Comparison of ENCODE assay signal across 15 cellular contexts in genomic region chr18:79216176-79216575, GRCh38.
DNase-seq lines count a peak whose midpoint lies in the region; ATAC-seq and TF ChIP-seq lines count a peak whose summit lies in the region.
"Had no signal": no experiment of that assay in that cellular context is flagged by ENCODE, and none has a peak within 500 bp of the region (broad histone marks: within the 10 kb centered on the region; RNA-seq: fewer than 3 reads in every experiment).

No MANE protein-coding gene starts in this region.

- 32 to 78% (median 46%) methylated on average over 6 of the region's 6 CpGs for WGBS in adrenal gland, 4 donors

- H3K4me1 ChIP-seq in adrenal gland (replicated peaks in 1 of 2), result peaks cover 5% of the 10 kb centered on the region in 2 donors
- H3K4me1 ChIP-seq in gastrocnemius medialis, result peaks cover 15 to 20% of the 10 kb centered on the region in 2 donors

- intact Hi-C loops in adrenal gland (cut with DNase I) (no loop called here), gastrocnemius medialis (cut with DNase I; ENCODE audit: low total_unique reads) (loop anchor here (5.0 kb wide), 1 partner anchor 114 kb away; no protein-coding TSS in a partner anchor)

- peaks cover 0 to 9% (median 0%) of the 10 kb centered on the region in 3 donors for H3K9me3 ChIP-seq in adrenal gland (replicated peaks in 1 of 3)
- H3K9me3 ChIP-seq in gastrocnemius medialis, result no peaks in the 10 kb centered on the region

- H3K27ac Mint-ChIP-seq in nephron progenitor cell, result peak overlapping the region; percentile 70

- TF ChIP-seq CTCF in adrenal gland (IDR thresholded peaks at IDR 0.05) (no peak), nephron progenitor cell (IDR thresholded peaks at IDR 0.05) (no peak), gastrocnemius medialis (IDR thresholded peaks at IDR 0.05 in 4 of 5, conservative IDR thresholded peaks at IDR 0.05 in 1 of 5) (no peak)

- H3K27me3 ChIP-seq in adrenal gland (no peaks in the 10 kb centered on the region), gastrocnemius medialis (no peaks in the 10 kb centered on the region)

- no peak for TF ChIP-seq POLR2A in adrenal gland (IDR thresholded peaks at IDR 0.05)
- TF ChIP-seq POLR2A in gastrocnemius medialis (IDR thresholded peaks at IDR 0.05), result no peak

- no peak overlapping the region for H3K4me3 ChIP-seq in adrenal gland
- no peak overlapping the region for H3K4me3 ChIP-seq in gastrocnemius medialis
- H3K4me3 ChIP-seq: GM23248 had no signal

- no peaks in the 10 kb centered on the region for H3K4me1 Mint-ChIP-seq in nephron progenitor cell

- peak; percentile 14 to 37 for ATAC-seq in gastrocnemius medialis
- no peak for ATAC-seq in HG03571 (IDR thresholded peaks at IDR 0.05; ENCODE audit: unreplicated experiment)
- no peak for ATAC-seq in GM18909 (IDR thresholded peaks at IDR 0.05; ENCODE audit: poor library complexity, unreplicated experiment)

- H3K27me3 Mint-ChIP-seq in nephron progenitor cell (ENCODE audit: low read depth, poor library complexity), result no peaks in the 10 kb centered on the region
- H3K27me3 Mint-ChIP-seq: CD4-positive, alpha-beta memory T cell had no signal

- in situ Hi-C loops in gastrocnemius medialis (cut with MboI; ENCODE audit: low sequenced_read_pairs in 4 of 4), result no loop called here

- H3K36me3 Mint-ChIP-seq in nephron progenitor cell (ENCODE audit: low read depth), result peaks cover 26% of the 10 kb centered on the region

- DNase-seq in adrenal gland, result peak in 6 of 7 donors; percentile 45 to 76 (median 65)
- DNase-seq in nephron progenitor cell, result no peak
- peak in 1 of 2 donors; percentile 52 for DNase-seq in gastrocnemius medialis
- no peak for DNase-seq in NCI-H1092 treated with DMSO at 0.1 percent for 48 hours (lab: John Stamatoyannopoulos, UW)
- DNase-seq: C1 segment of cervical spinal cord; Calu3; CD4-positive, alpha-beta memory T cell; COR-L47; DMS153; DND-41; GM23248; H7; HCEC 1CT had no signal

- no peaks in the 10 kb centered on the region for H3K9me3 Mint-ChIP-seq in nephron progenitor cell
- H3K9me3 Mint-ChIP-seq: CD4-positive, alpha-beta memory T cell had no signal

- H3K36me3 ChIP-seq in adrenal gland (replicated peaks in 1 of 2), result no peaks in the 10 kb centered on the region
- no peaks in the 10 kb centered on the region for H3K36me3 ChIP-seq in gastrocnemius medialis

- H3K27ac ChIP-seq in adrenal gland, result no peak overlapping the region
- H3K27ac ChIP-seq in gastrocnemius medialis, result peak overlapping the region; percentile 84 to 89 (median 88)
- H3K27ac ChIP-seq: GM23248 had no signal

- H3K4me3 Mint-ChIP-seq in nephron progenitor cell, result no peak overlapping the region
- H3K4me3 Mint-ChIP-seq: CD4-positive, alpha-beta memory T cell had no signal

Comparison
In these comparisons a context has a peak if more than half of its experiments do, and no peak if none do; other contexts are left out.
1. DNase-seq: peak in adrenal gland (6 of 7); none in nephron progenitor cell (single experiment) and NCI-H1092 treated with DMSO at 0.1 percent for 48 hours (single experiment).
2. H3K27ac ChIP-seq: peak in gastrocnemius medialis (4 of 4); none in adrenal gland (0 of 5).
3. ATAC-seq: peak in gastrocnemius medialis (2 of 2); none in HG03571 (single experiment) and GM18909 (single experiment).